ENCODE assay signal across 1 cellular context in the genomic region with DNA sequence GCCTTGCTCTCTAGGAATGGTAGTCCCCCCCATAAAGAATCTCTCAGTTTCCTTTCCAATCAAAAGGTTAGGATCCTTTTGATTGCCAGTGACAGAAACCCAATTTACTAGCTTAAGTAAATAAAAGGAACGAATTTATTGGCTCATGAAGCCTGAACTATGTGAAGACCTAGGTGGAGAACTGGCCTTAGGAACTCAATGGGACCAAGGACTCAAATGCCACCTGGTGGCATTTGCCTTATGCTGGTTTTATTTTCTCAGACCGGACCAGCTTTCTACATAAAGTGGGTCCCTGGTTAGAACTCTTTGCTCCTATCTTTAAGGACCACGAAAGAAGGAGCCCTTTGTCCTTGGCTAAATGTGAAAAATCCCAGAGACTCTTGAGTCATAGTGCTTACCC.
TF ChIP-seq lines count a peak whose summit lies in the region.

No MANE protein-coding gene starts in this region.

TF ChIP-seq in GM23338, 12 proteins besides CTCF, POLR2A, EP300 and RAD21 (continued from another document):
- TF ChIP-seq, protein P1, sequence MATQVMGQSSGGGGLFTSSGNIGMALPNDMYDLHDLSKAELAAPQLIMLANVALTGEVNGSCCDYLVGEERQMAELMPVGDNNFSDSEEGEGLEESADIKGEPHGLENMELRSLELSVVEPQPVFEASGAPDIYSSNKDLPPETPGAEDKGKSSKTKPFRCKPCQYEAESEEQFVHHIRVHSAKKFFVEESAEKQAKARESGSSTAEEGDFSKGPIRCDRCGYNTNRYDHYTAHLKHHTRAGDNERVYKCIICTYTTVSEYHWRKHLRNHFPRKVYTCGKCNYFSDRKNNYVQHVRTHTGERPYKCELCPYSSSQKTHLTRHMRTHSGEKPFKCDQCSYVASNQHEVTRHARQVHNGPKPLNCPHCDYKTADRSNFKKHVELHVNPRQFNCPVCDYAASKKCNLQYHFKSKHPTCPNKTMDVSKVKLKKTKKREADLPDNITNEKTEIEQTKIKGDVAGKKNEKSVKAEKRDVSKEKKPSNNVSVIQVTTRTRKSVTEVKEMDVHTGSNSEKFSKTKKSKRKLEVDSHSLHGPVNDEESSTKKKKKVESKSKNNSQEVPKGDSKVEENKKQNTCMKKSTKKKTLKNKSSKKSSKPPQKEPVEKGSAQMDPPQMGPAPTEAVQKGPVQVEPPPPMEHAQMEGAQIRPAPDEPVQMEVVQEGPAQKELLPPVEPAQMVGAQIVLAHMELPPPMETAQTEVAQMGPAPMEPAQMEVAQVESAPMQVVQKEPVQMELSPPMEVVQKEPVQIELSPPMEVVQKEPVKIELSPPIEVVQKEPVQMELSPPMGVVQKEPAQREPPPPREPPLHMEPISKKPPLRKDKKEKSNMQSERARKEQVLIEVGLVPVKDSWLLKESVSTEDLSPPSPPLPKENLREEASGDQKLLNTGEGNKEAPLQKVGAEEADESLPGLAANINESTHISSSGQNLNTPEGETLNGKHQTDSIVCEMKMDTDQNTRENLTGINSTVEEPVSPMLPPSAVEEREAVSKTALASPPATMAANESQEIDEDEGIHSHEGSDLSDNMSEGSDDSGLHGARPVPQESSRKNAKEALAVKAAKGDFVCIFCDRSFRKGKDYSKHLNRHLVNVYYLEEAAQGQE (IDR thresholded peaks at IDR 0.05; ENCODE audit: unreplicated experiment), result no peak
- TF ChIP-seq, protein P2, sequence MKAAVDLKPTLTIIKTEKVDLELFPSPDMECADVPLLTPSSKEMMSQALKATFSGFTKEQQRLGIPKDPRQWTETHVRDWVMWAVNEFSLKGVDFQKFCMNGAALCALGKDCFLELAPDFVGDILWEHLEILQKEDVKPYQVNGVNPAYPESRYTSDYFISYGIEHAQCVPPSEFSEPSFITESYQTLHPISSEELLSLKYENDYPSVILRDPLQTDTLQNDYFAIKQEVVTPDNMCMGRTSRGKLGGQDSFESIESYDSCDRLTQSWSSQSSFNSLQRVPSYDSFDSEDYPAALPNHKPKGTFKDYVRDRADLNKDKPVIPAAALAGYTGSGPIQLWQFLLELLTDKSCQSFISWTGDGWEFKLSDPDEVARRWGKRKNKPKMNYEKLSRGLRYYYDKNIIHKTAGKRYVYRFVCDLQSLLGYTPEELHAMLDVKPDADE (IDR thresholded peaks at IDR 0.05), result no peak
- TF ChIP-seq JUNB (IDR thresholded peaks at IDR 0.05; ENCODE audit: unreplicated experiment) (no peak), ZNF331 (CRISPR knock-in tag; IDR thresholded peaks at IDR 0.05; ENCODE audit: low read depth) (no peak), EZH2phosphoT487 (IDR thresholded peaks at IDR 0.05; ENCODE audit: unreplicated experiment) (no peak), ZNF114 (CRISPR knock-in tag; IDR thresholded peaks at IDR 0.05) (no peak), POLR2AphosphoS5 (IDR thresholded peaks at IDR 0.05; ENCODE audit: low read depth) (no peak)
